ENCODE assay signal across 23 cellular contexts in the genomic region with DNA sequence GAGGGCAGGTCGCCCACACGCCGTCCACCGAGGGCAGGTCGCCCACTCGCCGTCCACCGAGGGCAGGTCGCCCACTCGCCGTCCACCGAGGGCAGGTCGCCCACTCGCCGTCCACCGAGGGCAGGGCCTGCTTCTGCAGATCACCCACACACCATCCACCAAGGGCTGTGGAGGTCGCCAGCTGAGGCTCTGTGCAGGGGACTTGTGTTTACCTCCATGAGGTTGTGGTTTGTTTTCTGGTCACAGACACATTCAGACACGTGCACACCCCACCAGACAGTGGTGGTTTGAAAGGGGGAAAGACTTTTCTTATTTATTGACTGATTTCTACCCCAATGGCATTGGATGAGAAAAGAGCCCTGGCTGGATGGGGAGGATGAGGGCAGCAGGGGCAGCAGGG.
"Had no signal": no experiment of that assay in that cellular context is flagged by ENCODE, and none has a peak within 500 bp of the region (broad histone marks: within the 10 kb centered on the region; RNA-seq: fewer than 3 reads in every experiment).

No MANE protein-coding gene starts in this region.

- DNase-seq: cerebellar nuclear complex; dermis blood vessel endothelial cell; effector CD4-positive, alpha-beta T cell; erythroblast; gastrocnemius medialis; left lung; lower lobe of right lung; midbrain; naive B cell; psoas muscle; retina; stimulated activated CD4-positive, alpha-beta T cell treated with anti-CD3 and anti-CD28 coated beads, Interleukin-4, amount 100 ng/mL, for 1 hour; stimulated activated CD8-positive, alpha-beta memory T cell treated with anti-CD3 and anti-CD28 coated beads, Interleukin-4, amount 100 ng/mL, for 48 hours; stimulated activated naive CD8-positive, alpha-beta T cell treated with anti-CD3 and anti-CD28 coated beads, Interleukin-15, Interleukin-2, amounts not matched to agents 100 U/mL and 50 U/mL, for 24 hours; upper lobe of right lung had no signal

- H3K27me3 Mint-ChIP-seq: naive B cell had no signal

- H3K27me3 ChIP-seq: gastrocnemius medialis, upper lobe of right lung had no signal

- H3K9me3 Mint-ChIP-seq: nephron; stimulated activated effector memory CD8-positive, alpha-beta T cell treated with anti-CD3 and anti-CD28 coated beads, Interleukin-12 subunit alpha, Interleukin-12 subunit beta, amount 100 ng/mL, for 72 hours had no signal

- ATAC-seq: gastrocnemius medialis; left lung; lower lobe of right lung; psoas muscle; stimulated activated effector memory CD8-positive, alpha-beta T cell treated with anti-CD3 and anti-CD28 coated beads, Interleukin-12 subunit alpha, Interleukin-12 subunit beta, amount 100 ng/mL, for 72 hours; stimulated activated naive CD8-positive, alpha-beta T cell treated with anti-CD3 and anti-CD28 coated beads, Interleukin-15, Interleukin-2, amounts not matched to agents 100 U/mL and 50 U/mL, for 24 hours; upper lobe of right lung had no signal

- H3K27ac ChIP-seq: gastrocnemius medialis, left lung, lower lobe of right lung, parathyroid adenoma, psoas muscle, tibial artery, upper lobe of right lung had no signal

- H3K36me3 Mint-ChIP-seq: memory B cell; stimulated activated effector memory CD8-positive, alpha-beta T cell treated with anti-CD3 and anti-CD28 coated beads, Interleukin-12 subunit alpha, Interleukin-12 subunit beta, amount 100 ng/mL, for 72 hours had no signal

- H3K4me1 Mint-ChIP-seq: endodermal cell; memory B cell; naive B cell; nephron; stimulated activated effector memory CD8-positive, alpha-beta T cell treated with anti-CD3 and anti-CD28 coated beads, Interleukin-12 subunit alpha, Interleukin-12 subunit beta, amount 100 ng/mL, for 72 hours had no signal

- H3K4me3 Mint-ChIP-seq: endodermal cell; memory B cell; nephron; stimulated activated effector memory CD8-positive, alpha-beta T cell treated with anti-CD3 and anti-CD28 coated beads, Interleukin-12 subunit alpha, Interleukin-12 subunit beta, amount 100 ng/mL, for 72 hours had no signal

- H3K79me2 ChIP-seq: parathyroid adenoma had no signal

- H3K36me3 ChIP-seq: gastrocnemius medialis, left lung, lower lobe of right lung, tibial artery, upper lobe of right lung had no signal

- H3K4me1 ChIP-seq: gastrocnemius medialis, left lung, lower lobe of right lung, parathyroid adenoma, psoas muscle, tibial artery, upper lobe of right lung had no signal

- FAIRE-seq: colon, endothelial cell of umbilical vein had no signal

- H3K4me3 ChIP-seq: gastrocnemius medialis, left lung, lower lobe of right lung, psoas muscle, tibial artery, upper lobe of right lung had no signal

- H2AFZ ChIP-seq: parathyroid adenoma had no signal

- H3K27ac Mint-ChIP-seq: endodermal cell; memory B cell; naive B cell; nephron; stimulated activated effector memory CD8-positive, alpha-beta T cell treated with anti-CD3 and anti-CD28 coated beads, Interleukin-12 subunit alpha, Interleukin-12 subunit beta, amount 100 ng/mL, for 72 hours had no signal

- H3K9ac ChIP-seq: parathyroid adenoma had no signal

- H3K9me3 ChIP-seq: gastrocnemius medialis, left lung, lower lobe of right lung, psoas muscle, upper lobe of right lung had no signal
